8 cellular contexts compared by ENCODE assay signal in genomic region chr3:78919021-78919755, GRCh38.
A peak's percentile ranks its signal among the peaks of the same experiment; 100 is the strongest.
DNase-seq lines count a peak whose midpoint lies in the region; ATAC-seq and TF ChIP-seq lines count a peak whose summit lies in the region.

No MANE protein-coding gene starts in this region.

- in situ Hi-C loops in Panc1 (cut with HindIII; ENCODE audit: low pct_unique_long_range_greater_than_20kb, low sequenced_read_pairs) = no loop called here

- no peaks in the 10 kb centered on the region for H3K27me3 ChIP-seq in BLaER1
- no peaks in the 10 kb centered on the region for H3K27me3 ChIP-seq in Panc1 (ENCODE audit: control insufficient read depth, insufficient read depth, low read length)

- H3K27ac Mint-ChIP-seq in activated T-helper 1 cell treated with anti-CD3 and anti-CD28 coated beads, Interleukin-12 subunit alpha, Interleukin-12 subunit beta, Interleukin-2, Interleukin-4 antibody, amounts not matched to agents 30 ng/mL and 10 ng/mL and 1 ng/mL, durations not matched to agents 14 hours and 24 hours and 36 hours = no peak overlapping the region

- no peaks in the 10 kb centered on the region for H3K4me1 Mint-ChIP-seq in activated T-helper 1 cell treated with anti-CD3 and anti-CD28 coated beads, Interleukin-12 subunit alpha, Interleukin-12 subunit beta, Interleukin-2, Interleukin-4 antibody, amounts not matched to agents 30 ng/mL and 10 ng/mL and 1 ng/mL, durations not matched to agents 14 hours and 24 hours and 36 hours (ENCODE audit: low read depth)

- intact Hi-C loops in Panc1 (cut with micrococcal nuclease; ENCODE audit: unreplicated experiment) = loop anchor here (10.0 kb wide), 2 partner anchors 46 to 96 kb away; no protein-coding TSS in a partner anchor
- intact Hi-C loops in activated T-helper 1 cell treated with anti-CD3 and anti-CD28 coated beads, Interleukin-12 subunit alpha, Interleukin-12 subunit beta, Interleukin-2, Interleukin-4 antibody, amounts not matched to agents 30 ng/mL and 10 ng/mL and 1 ng/mL, durations not matched to agents 14 hours and 24 hours and 36 hours (cut with micrococcal nuclease) = no loop called here

- H3K4me1 ChIP-seq in BLaER1 = peaks cover 45% of the 10 kb centered on the region
- H3K4me1 ChIP-seq in Panc1 (ENCODE audit: control insufficient read depth, insufficient read depth, low read length) = peaks cover 9% of the 10 kb centered on the region

- POLR2A ChIA-PET in Panc1 (lab: Charles Lee) = interaction anchor here (0.5 kb wide), 1 partner anchor 72 kb away, joined by 4 read pairs; no protein-coding TSS in a partner anchor

- H3K9ac ChIP-seq in BLaER1 = no peak overlapping the region; the same call in 1 of the 2 replicates

- CTCF ChIA-PET in Panc1 (lab: Charles Lee) = no interaction called here

- H3K9me3 Mint-ChIP-seq in activated T-helper 1 cell treated with anti-CD3 and anti-CD28 coated beads, Interleukin-12 subunit alpha, Interleukin-12 subunit beta, Interleukin-2, Interleukin-4 antibody, amounts not matched to agents 30 ng/mL and 10 ng/mL and 1 ng/mL, durations not matched to agents 14 hours and 24 hours and 36 hours = no peaks in the 10 kb centered on the region

- no peaks in the 10 kb centered on the region for H3K27me3 Mint-ChIP-seq in activated T-helper 1 cell treated with anti-CD3 and anti-CD28 coated beads, Interleukin-12 subunit alpha, Interleukin-12 subunit beta, Interleukin-2, Interleukin-4 antibody, amounts not matched to agents 30 ng/mL and 10 ng/mL and 1 ng/mL, durations not matched to agents 14 hours and 24 hours and 36 hours (ENCODE audit: insufficient read depth)

- no peak for TF ChIP-seq CTCF in Panc1 (IDR thresholded peaks at IDR 0.05)

- H3K4me3 Mint-ChIP-seq in activated T-helper 1 cell treated with anti-CD3 and anti-CD28 coated beads, Interleukin-12 subunit alpha, Interleukin-12 subunit beta, Interleukin-2, Interleukin-4 antibody, amounts not matched to agents 30 ng/mL and 10 ng/mL and 1 ng/mL, durations not matched to agents 14 hours and 24 hours and 36 hours = no peak overlapping the region

- peak; percentile 58 for DNase-seq in H4 (ENCODE audit: low spot score)
- DNase-seq in Panc1 (ENCODE audit: low read depth, low spot score) = no peak
- DNase-seq in iris pigment epithelial cell (ENCODE audit: low read depth) = peak; percentile 99
- DNase-seq in activated T-helper 1 cell treated with anti-CD3 and anti-CD28 coated beads, Interleukin-12 subunit alpha, Interleukin-12 subunit beta, Interleukin-2, Interleukin-4 antibody, amounts not matched to agents 30 ng/mL and 10 ng/mL and 1 ng/mL, durations not matched to agents 14 hours and 24 hours and 36 hours (ENCODE audit: low spot score) = no peak
- DNase-seq in NCI-H510A treated with DMSO at 0.1 percent for 48 hours (lab: John Stamatoyannopoulos, UW) = no peak
- no peak for DNase-seq in COLO829 (ENCODE audit: low spot score)
- no peak for DNase-seq in NCI-H1092 (lab: John Stamatoyannopoulos, UW)

- H3K27ac ChIP-seq in BLaER1 = peak overlapping the region; percentile 21; the same call in 1 of the 2 replicates
- H3K27ac ChIP-seq in Panc1 (ENCODE audit: low read length) = peak overlapping the region; percentile 75; the same call in 1 of the 2 replicates

- peak overlapping the region; percentile 60 for H3K4me2 ChIP-seq in BLaER1

- H4K20me1 ChIP-seq in BLaER1 = peaks cover 17% of the 10 kb centered on the region; the same call in 1 of the 2 replicates

- peaks cover 33% of the 10 kb centered on the region for H3K36me3 ChIP-seq in BLaER1
- no peaks in the 10 kb centered on the region for H3K36me3 ChIP-seq in Panc1 (ENCODE audit: control insufficient read depth, insufficient read depth, low read length)

- no peak overlapping the region for H3K4me3 ChIP-seq in BLaER1
- no peak overlapping the region for H3K4me3 ChIP-seq in Panc1 (ENCODE audit: low read depth in 2 of 2, low read length in 2 of 2)

- no TSS peak for BruUV-seq in Panc1 (replicated peaks; lab: Mats Ljungman, UMichigan)

- H3K9me3 ChIP-seq in BLaER1 (peaks cover 25% of the 10 kb centered on the region), Panc1 (ENCODE audit: control insufficient read depth, insufficient read depth, low read depth, low read length) (no peaks in the 10 kb centered on the region)

- H3K36me3 Mint-ChIP-seq in activated T-helper 1 cell treated with anti-CD3 and anti-CD28 coated beads, Interleukin-12 subunit alpha, Interleukin-12 subunit beta, Interleukin-2, Interleukin-4 antibody, amounts not matched to agents 30 ng/mL and 10 ng/mL and 1 ng/mL, durations not matched to agents 14 hours and 24 hours and 36 hours (ENCODE audit: low read depth) = no peaks in the 10 kb centered on the region

- ATAC-seq in Panc1 = peak; percentile 84

Comparison
In these comparisons a context has a peak if more than half of its experiments do, and no peak if none do; other contexts are left out.
1. DNase-seq: peak in H4 (single experiment) and iris pigment epithelial cell (single experiment); none in Panc1 (single experiment), activated T-helper 1 cell treated with anti-CD3 and anti-CD28 coated beads, Interleukin-12 subunit alpha, Interleukin-12 subunit beta, Interleukin-2, Interleukin-4 antibody, amounts not matched to agents 30 ng/mL and 10 ng/mL and 1 ng/mL, durations not matched to agents 14 hours and 24 hours and 36 hours (single experiment), NCI-H510A treated with DMSO at 0.1 percent for 48 hours (single experiment), COLO829 (single experiment) and NCI-H1092 (single experiment).